In genomic region chr13:32911506-32911905, GRCh38 we compare ENCODE assay signal across 8 cellular contexts.
DNase-seq lines count a peak whose midpoint lies in the region; ATAC-seq and TF ChIP-seq lines count a peak whose summit lies in the region.

No MANE protein-coding gene starts in this region.

- no peaks in the 10 kb centered on the region for H4K20me1 ChIP-seq in Karpas-422 (ENCODE audit: insufficient read depth, low read depth, low read length)
- no peaks in the 10 kb centered on the region for H4K20me1 ChIP-seq in fibroblast of lung (ENCODE audit: control insufficient read depth, extremely low read depth, insufficient read depth, low read length)
- H4K20me1 ChIP-seq in osteoblast (ENCODE audit: insufficient read depth, low read length) = no peaks in the 10 kb centered on the region

- H3K4me1 ChIP-seq in Caco-2 = no peaks in the 10 kb centered on the region
- no peaks in the 10 kb centered on the region for H3K4me1 ChIP-seq in Karpas-422 (ENCODE audit: low read length)
- H3K4me1 ChIP-seq in fibroblast of lung (ENCODE audit: control insufficient read depth, extremely low read depth, insufficient read depth, low read length) = no peaks in the 10 kb centered on the region
- no peaks in the 10 kb centered on the region for H3K4me1 ChIP-seq in osteoblast (ENCODE audit: insufficient read depth, low read length)

- H3K4me2 ChIP-seq in Karpas-422 (ENCODE audit: low read depth, low read length, poor library complexity, severe bottlenecking) = no peak overlapping the region
- H3K4me2 ChIP-seq in fibroblast of lung (ENCODE audit: extremely low read depth, insufficient read depth, low read length) = no peak overlapping the region
- no peak overlapping the region for H3K4me2 ChIP-seq in osteoblast (ENCODE audit: insufficient read depth, low read length)

- H3K36me3 ChIP-seq in Caco-2 (ENCODE audit: control insufficient read depth, insufficient read depth, low read length) (no peaks in the 10 kb centered on the region), Karpas-422 (ENCODE audit: insufficient read depth, low read length) (no peaks in the 10 kb centered on the region), fibroblast of lung (ENCODE audit: control insufficient read depth, insufficient read depth, low read length) (no peaks in the 10 kb centered on the region), osteoblast (ENCODE audit: insufficient read depth, low read length) (no peaks in the 10 kb centered on the region)

- no peaks in the 10 kb centered on the region for H3K9me2 ChIP-seq in Karpas-422 (replicated peaks; ENCODE audit: insufficient read depth, low read length)

- no peak overlapping the region for H3K27ac Mint-ChIP-seq in Caco-2 (ENCODE audit: unreplicated experiment)

- TF ChIP-seq CTCF in Caco-2 (IDR thresholded peaks at IDR 0.05; ENCODE audit: insufficient read depth in 1 of 2, low read depth in 1 of 2, low read length in 1 of 2, severe bottlenecking in 1 of 2, unreplicated experiment in 1 of 2) = peak; percentile 45 to 64
- TF ChIP-seq CTCF in fibroblast of lung (conservative IDR thresholded peaks at IDR 0.05 in 1 of 2, IDR thresholded peaks at IDR 0.05 in 1 of 2; ENCODE audit: low read depth in 1 of 2, low read length in 2 of 2) = peak; percentile 35 to 38
- TF ChIP-seq CTCF in osteoblast (IDR thresholded peaks at IDR 0.05; ENCODE audit: extremely low read depth, low read depth, low read length) = peak; percentile 70

- CTCF ChIA-PET in Caco-2 (lab: Charles Lee) = no interaction called here

- H3K27ac ChIP-seq in Karpas-422 (ENCODE audit: low read length) (no peak overlapping the region), fibroblast of lung (ENCODE audit: insufficient read depth, low read length) (no peak overlapping the region), osteoblast (ENCODE audit: low read depth, low read length) (no peak overlapping the region)

- no peak overlapping the region for H2AFZ ChIP-seq in Karpas-422 (ENCODE audit: low read length)
- H2AFZ ChIP-seq in fibroblast of lung (ENCODE audit: low read length) = no peak overlapping the region
- H2AFZ ChIP-seq in osteoblast (ENCODE audit: low read length) = no peak overlapping the region

- H3K9ac ChIP-seq in Karpas-422 (ENCODE audit: low read length) (no peak overlapping the region), fibroblast of lung (ENCODE audit: insufficient read depth, low read length) (no peak overlapping the region)

- POLR2A ChIA-PET in Caco-2 (lab: Charles Lee) = no interaction called here

- no peaks in the 10 kb centered on the region for H3K27me3 ChIP-seq in Caco-2 (replicated peaks; ENCODE audit: control insufficient read depth, insufficient read depth, low read length)
- H3K27me3 ChIP-seq in Karpas-422 (ENCODE audit: low read length) = no peaks in the 10 kb centered on the region
- H3K27me3 ChIP-seq in fibroblast of lung (ENCODE audit: control insufficient read depth, insufficient read depth, low read length) = no peaks in the 10 kb centered on the region
- no peaks in the 10 kb centered on the region for H3K27me3 ChIP-seq in osteoblast (ENCODE audit: insufficient read depth, low read length)

- no peaks in the 10 kb centered on the region for H3K4me1 Mint-ChIP-seq in Caco-2 (ENCODE audit: low read depth, unreplicated experiment)

- H3K9me3 ChIP-seq in Caco-2 (0 out of 2 replicates have a peak, but pooled peaks cover 3% of the 10 kb centered on the region), Karpas-422 (ENCODE audit: low read length) (no peaks in the 10 kb centered on the region), fibroblast of lung (ENCODE audit: control insufficient read depth, insufficient read depth, low read depth, low read length) (no peaks in the 10 kb centered on the region), osteoblast (ENCODE audit: low read depth, low read length) (peaks cover 4% of the 10 kb centered on the region)

- intact Hi-C loops in Caco-2 (cut with micrococcal nuclease; ENCODE audit: unreplicated experiment) = loop anchor here (2.0 to 10.0 kb wide), 2 partner anchors 121 to 327 kb away; partner anchors contain the start of gene PDS5B

- no peak overlapping the region for H3K4me3 Mint-ChIP-seq in Caco-2 (ENCODE audit: unreplicated experiment)

- ATAC-seq in GM18909 (IDR thresholded peaks at IDR 0.05; ENCODE audit: poor library complexity, unreplicated experiment) = peak; percentile 76
- no peak for ATAC-seq in GM21515 (IDR thresholded peaks at IDR 0.05; ENCODE audit: unreplicated experiment)
- no peak for ATAC-seq in GM19467 (IDR thresholded peaks at IDR 0.05; ENCODE audit: unreplicated experiment)

- H3K9me3 Mint-ChIP-seq in Caco-2 (ENCODE audit: unreplicated experiment) = peaks cover 9% of the 10 kb centered on the region

- BruUV-seq in Caco-2 (replicated peaks; lab: Mats Ljungman, UMichigan) = no TSS peak

- peak; percentile 49 to 50 for DNase-seq in Caco-2
- DNase-seq in Karpas-422 = peak; percentile 76
- peak; percentile 47 for DNase-seq in SHP77 treated with DMSO at 0.1 percent for 48 hours (lab: John Stamatoyannopoulos, UW)
- peak in 1 of 2 donors; percentile 47 for DNase-seq in fibroblast of lung (ENCODE audit: low read depth in 2 of 2)
- peak; percentile 54 for DNase-seq in osteoblast (ENCODE audit: insufficient read length, low spot score, missing footprints)

- H3K4me3 ChIP-seq in Caco-2 (ENCODE audit: low read depth, low read length) (no peak overlapping the region), Karpas-422 (ENCODE audit: low read length) (no peak overlapping the region), fibroblast of lung (replicated peaks in 1 of 4; ENCODE audit: control extremely low read depth in 1 of 4, insufficient read depth in 1 of 4, low read depth in 3 of 4, low read length in 4 of 4) (no peak overlapping the region), osteoblast (ENCODE audit: insufficient read depth, low read length) (no peak overlapping the region)

- H3K79me2 ChIP-seq in Karpas-422 (ENCODE audit: low read length) = no peaks in the 10 kb centered on the region
- H3K79me2 ChIP-seq in fibroblast of lung (ENCODE audit: control insufficient read depth, insufficient read depth, low read length) = no peaks in the 10 kb centered on the region
- no peaks in the 10 kb centered on the region for H3K79me2 ChIP-seq in osteoblast (ENCODE audit: insufficient read depth, low read length)

- H3K27me3 Mint-ChIP-seq in Caco-2 (ENCODE audit: insufficient read depth, unreplicated experiment) = peaks cover 3% of the 10 kb centered on the region

- no peaks in the 10 kb centered on the region for H3K36me3 Mint-ChIP-seq in Caco-2 (ENCODE audit: insufficient read depth, unreplicated experiment)
